16 cellular contexts compared by ENCODE assay signal in the genomic region with DNA sequence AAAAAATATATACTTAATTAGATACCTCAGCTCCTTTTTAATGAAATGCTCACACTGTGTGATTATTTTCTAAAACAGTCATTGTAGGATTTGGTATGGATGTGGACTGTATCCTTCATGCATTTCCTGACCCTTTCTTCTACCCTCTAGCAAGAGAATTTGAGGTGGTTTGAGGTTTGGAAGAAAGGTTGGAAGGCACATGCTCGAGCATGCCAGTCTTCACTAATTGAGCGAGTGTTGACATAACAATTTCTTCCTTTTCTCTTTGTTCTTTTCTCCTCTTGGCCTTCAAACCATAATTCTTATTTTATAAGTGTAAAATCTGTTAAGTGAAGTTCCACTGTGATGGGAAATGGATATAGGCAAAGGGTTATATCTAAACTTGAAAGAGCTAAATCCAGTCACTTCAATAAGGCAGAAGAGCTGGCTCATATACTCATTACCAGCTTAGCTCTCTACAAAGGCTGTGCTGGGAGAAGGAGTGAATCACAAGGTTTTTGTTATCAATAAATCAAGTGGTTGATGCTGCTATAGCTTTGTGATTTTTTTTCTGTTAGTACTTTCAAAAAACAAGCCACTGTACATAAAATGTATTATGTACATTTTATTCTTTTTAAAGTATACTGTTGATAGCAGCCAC. TPM values are rescaled to one million over a fixed set of nuclear protein-coding genes. Genes with fewer than 3 reads are reported as not detected.
"Had no signal": no experiment of that assay in that cellular context is flagged by ENCODE, and none has a peak within 500 bp of the region (broad histone marks: within the 10 kb centered on the region; RNA-seq: fewer than 3 reads in every experiment).

No MANE protein-coding gene starts in this region.

- H3K9me3 ChIP-seq: mucosa of descending colon, neutrophil, vagina had no signal

- FAIRE-seq: endometrium had no signal

- ATAC-seq: heart left ventricle; mucosa of descending colon; naive thymus-derived CD8-positive, alpha-beta T cell; right cardiac atrium; stimulated activated effector memory CD8-positive, alpha-beta T cell treated with anti-CD3 and anti-CD28 coated beads, Interleukin-12 subunit alpha, Interleukin-12 subunit beta, amount 100 ng/mL, for 72 hours; upper lobe of right lung had no signal

- DNase-seq: effector memory CD4-positive, alpha-beta T cell; foreskin melanocyte; heart left ventricle; hippocampal formation; kidney glomerular epithelial cell; mucosa of descending colon; naive thymus-derived CD8-positive, alpha-beta T cell; right cardiac atrium; stimulated activated CD4-positive, alpha-beta T cell treated with anti-CD3 and anti-CD28 coated beads, Interleukin-4, amount 100 ng/mL, for 1 hour; stimulated activated CD8-positive, alpha-beta memory T cell treated with anti-CD3 and anti-CD28 coated beads, Interleukin-4, amount 100 ng/mL, for 48 hours; upper lobe of right lung had no signal

- H3K4me1 ChIP-seq: heart left ventricle, tibial nerve, upper lobe of right lung had no signal

- H3K27me3 ChIP-seq: heart left ventricle, neutrophil, tibial nerve, upper lobe of right lung, vagina had no signal

- H3K36me3 ChIP-seq: heart left ventricle, neutrophil, tibial nerve, upper lobe of right lung, vagina had no signal

- H3K27ac ChIP-seq: heart left ventricle, neutrophil, tibial nerve, upper lobe of right lung, vagina had no signal

- H3K4me3 ChIP-seq: heart left ventricle, mucosa of descending colon, tibial nerve, upper lobe of right lung, vagina had no signal

RNA-seq across cellular contexts. Expression of gene PTHLH, which starts 16.2 kb away (rescaled TPM):
- total RNA-seq: naive thymus-derived CD8-positive, alpha-beta T cell had no signal
- polyA plus RNA-seq: naive thymus-derived CD8-positive, alpha-beta T cell had no signal
